25 cellular contexts compared by ENCODE assay signal in the genomic region with DNA sequence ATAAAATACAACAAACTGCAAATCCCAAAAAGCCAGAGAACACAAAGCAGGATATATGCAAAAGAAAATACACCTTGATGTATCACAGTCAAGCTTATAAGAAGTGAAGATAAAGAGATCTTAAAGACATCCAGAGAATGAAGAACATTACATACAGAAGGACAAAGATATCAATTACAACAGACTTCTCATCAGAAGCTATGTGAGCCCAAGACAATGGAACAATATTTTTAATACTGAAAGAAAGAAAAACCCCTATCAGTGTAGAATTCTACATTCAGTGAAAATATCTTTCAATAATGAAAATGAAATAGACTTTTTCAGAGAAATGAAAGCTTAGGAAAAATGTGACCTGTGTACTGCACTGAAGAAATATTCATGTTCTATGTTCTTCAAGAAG.
DNase-seq lines count a peak whose midpoint lies in the region; FAIRE-seq and TF ChIP-seq lines count a peak whose summit lies in the region.
"Had no signal": no experiment of that assay in that cellular context is flagged by ENCODE, and none has a peak within 500 bp of the region (broad histone marks: within the 10 kb centered on the region; RNA-seq: fewer than 3 reads in every experiment).

No MANE protein-coding gene starts in this region.

- no peak for TF ChIP-seq CTCF in HEK293 (tag by site-specific recombination; IDR thresholded peaks at IDR 0.05)
- TF ChIP-seq CTCF in osteoblast (IDR thresholded peaks at IDR 0.05; ENCODE audit: extremely low read depth, low read depth, low read length): no peak

- no peak overlapping the region for H2AFZ ChIP-seq in osteoblast (ENCODE audit: low read length)

- H3K9me3 ChIP-seq in HEK293 (ENCODE audit: control insufficient read depth, insufficient read depth, low read depth, low read length): no peaks in the 10 kb centered on the region
- no peaks in the 10 kb centered on the region for H3K9me3 ChIP-seq in osteoblast (ENCODE audit: low read depth, low read length)
- H3K9me3 ChIP-seq: BLaER1 had no signal

- peak; percentile 55 for FAIRE-seq in HTR-8/SVneo (lab: Jason Lieb, UNC)
- FAIRE-seq: A204.1, GM12878, GM12892, GM18507 had no signal

- DNase-seq in HTR-8/SVneo (ENCODE audit: insufficient read length, low spot score) (no peak), osteoblast (ENCODE audit: insufficient read length, low spot score, missing footprints) (peak; percentile 66), GM19240 (ENCODE audit: insufficient read length, low spot score) (no peak), HUDEP-2 (lab: John Stamatoyannopoulos, UW; ENCODE audit: unreplicated experiment in 76 of 76) (no peak)
- DNase-seq: 8988T; ACHN; BE2C; C1 segment of cervical spinal cord; CD4-positive, alpha-beta memory T cell; CD4-positive, CD25-positive, alpha-beta regulatory T cell; CD8-positive, alpha-beta memory T cell; COR-L47; DMS 273 treated with DMSO at 0.1 percent for 48 hours; DMS153; DMS53; DMS79; DND-41; EL; GDM1 had no signal

- POLR2A ChIA-PET in HEK293 (lab: Yijun Ruan, JAX): no interaction called here

- H3K27me3 ChIP-seq in osteoblast (ENCODE audit: insufficient read depth, low read length): no peaks in the 10 kb centered on the region
- H3K27me3 ChIP-seq: BLaER1 had no signal

- CTCF ChIA-PET in HEK293 (lab: Yijun Ruan, JAX): interaction anchor here (0.7 to 2.0 kb wide), 7 partner anchors 9 to 223 kb away, joined by 3 to 8 read pairs (median 4); no protein-coding TSS in a partner anchor

- no peaks in the 10 kb centered on the region for H3K79me2 ChIP-seq in osteoblast (ENCODE audit: insufficient read depth, low read length)

- H3K4me2 ChIP-seq in osteoblast (ENCODE audit: insufficient read depth, low read length): no peak overlapping the region
- H3K4me2 ChIP-seq: BLaER1 had no signal

- H3K36me3 ChIP-seq in HEK293 (ENCODE audit: control insufficient read depth in 2 of 2, insufficient read depth in 1 of 2, low read length in 2 of 2): no peaks in the 10 kb centered on the region
- no peaks in the 10 kb centered on the region for H3K36me3 ChIP-seq in osteoblast (ENCODE audit: insufficient read depth, low read length)
- H3K36me3 ChIP-seq: BE2C, BLaER1 had no signal

- H3K4me3 ChIP-seq in HEK293 (ENCODE audit: low read depth, low read length) (no peak overlapping the region), osteoblast (ENCODE audit: insufficient read depth, low read length) (no peak overlapping the region)
- H3K4me3 ChIP-seq: BLaER1, GM12878 had no signal

- no peaks in the 10 kb centered on the region for H4K20me1 ChIP-seq in osteoblast (ENCODE audit: insufficient read depth, low read length)
- H4K20me1 ChIP-seq: BLaER1 had no signal

- H3K27ac ChIP-seq in HEK293 (ENCODE audit: extremely low read depth, low read depth, low read length) (no peak overlapping the region), osteoblast (ENCODE audit: low read depth, low read length) (no peak overlapping the region)
- H3K27ac ChIP-seq: BLaER1 had no signal

- H3K4me1 ChIP-seq in HEK293 (ENCODE audit: control insufficient read depth, insufficient read depth, low read length) (no peaks in the 10 kb centered on the region), osteoblast (ENCODE audit: insufficient read depth, low read length) (no peaks in the 10 kb centered on the region)
- H3K4me1 ChIP-seq: BE2C had no signal

TF ChIP-seq in HEK293, 187 proteins besides CTCF, POLR2A, EP300 and RAD21:
- TF ChIP-seq TRIM28 (IDR thresholded peaks at IDR 0.05; ENCODE audit: borderline replicate concordance, low read length) (peak; percentile 56; the same call in 1 of the 2 replicates), SETDB1 (IDR thresholded peaks at IDR 0.05; ENCODE audit: insufficient read length, low read length) (peak; percentile 63), ZNF214 (tag by site-specific recombination; IDR thresholded peaks at IDR 0.05; ENCODE audit: borderline replicate concordance) (no peak)
